ENCODE assay signal across 1 cellular context in the genomic region with DNA sequence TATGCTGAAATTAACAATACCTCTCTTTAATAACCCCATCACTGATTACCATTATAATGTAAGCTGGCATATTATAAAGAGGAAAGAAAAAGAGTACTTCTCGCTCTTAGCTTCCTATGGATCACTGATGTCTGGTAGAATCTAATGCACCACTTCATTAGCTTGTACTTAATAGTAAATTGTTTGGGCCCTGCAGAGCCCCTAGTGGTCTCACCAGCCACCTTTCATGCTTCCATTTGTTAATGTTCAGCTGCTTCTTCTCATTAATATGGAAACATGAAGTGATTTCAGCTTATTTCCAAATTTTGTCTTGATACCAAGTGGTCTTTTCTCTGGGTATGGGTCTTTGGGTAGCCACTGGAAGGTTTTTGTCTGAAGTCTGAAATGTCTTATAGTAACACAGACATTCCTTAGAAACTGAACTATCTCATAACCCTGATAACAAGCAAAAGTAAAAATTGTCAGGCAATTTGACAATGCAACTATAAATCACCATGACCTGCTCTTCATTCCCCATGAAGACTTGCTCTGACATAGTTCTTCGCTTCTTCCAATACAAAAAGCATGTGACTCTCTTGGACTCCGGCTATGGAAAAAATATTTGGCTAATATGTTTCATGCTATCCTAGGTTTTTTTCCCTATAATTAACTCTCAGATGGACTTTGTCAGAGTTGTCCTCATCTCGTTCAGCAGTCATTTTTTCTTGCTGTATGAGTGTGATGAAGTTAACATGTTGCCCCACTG.
TF ChIP-seq lines count a peak whose summit lies in the region.

No MANE protein-coding gene starts in this region.

TF ChIP-seq in HCT116, 20 proteins besides CTCF, POLR2A, EP300 and RAD21 (continued from another document):
- TF ChIP-seq, protein P1, sequence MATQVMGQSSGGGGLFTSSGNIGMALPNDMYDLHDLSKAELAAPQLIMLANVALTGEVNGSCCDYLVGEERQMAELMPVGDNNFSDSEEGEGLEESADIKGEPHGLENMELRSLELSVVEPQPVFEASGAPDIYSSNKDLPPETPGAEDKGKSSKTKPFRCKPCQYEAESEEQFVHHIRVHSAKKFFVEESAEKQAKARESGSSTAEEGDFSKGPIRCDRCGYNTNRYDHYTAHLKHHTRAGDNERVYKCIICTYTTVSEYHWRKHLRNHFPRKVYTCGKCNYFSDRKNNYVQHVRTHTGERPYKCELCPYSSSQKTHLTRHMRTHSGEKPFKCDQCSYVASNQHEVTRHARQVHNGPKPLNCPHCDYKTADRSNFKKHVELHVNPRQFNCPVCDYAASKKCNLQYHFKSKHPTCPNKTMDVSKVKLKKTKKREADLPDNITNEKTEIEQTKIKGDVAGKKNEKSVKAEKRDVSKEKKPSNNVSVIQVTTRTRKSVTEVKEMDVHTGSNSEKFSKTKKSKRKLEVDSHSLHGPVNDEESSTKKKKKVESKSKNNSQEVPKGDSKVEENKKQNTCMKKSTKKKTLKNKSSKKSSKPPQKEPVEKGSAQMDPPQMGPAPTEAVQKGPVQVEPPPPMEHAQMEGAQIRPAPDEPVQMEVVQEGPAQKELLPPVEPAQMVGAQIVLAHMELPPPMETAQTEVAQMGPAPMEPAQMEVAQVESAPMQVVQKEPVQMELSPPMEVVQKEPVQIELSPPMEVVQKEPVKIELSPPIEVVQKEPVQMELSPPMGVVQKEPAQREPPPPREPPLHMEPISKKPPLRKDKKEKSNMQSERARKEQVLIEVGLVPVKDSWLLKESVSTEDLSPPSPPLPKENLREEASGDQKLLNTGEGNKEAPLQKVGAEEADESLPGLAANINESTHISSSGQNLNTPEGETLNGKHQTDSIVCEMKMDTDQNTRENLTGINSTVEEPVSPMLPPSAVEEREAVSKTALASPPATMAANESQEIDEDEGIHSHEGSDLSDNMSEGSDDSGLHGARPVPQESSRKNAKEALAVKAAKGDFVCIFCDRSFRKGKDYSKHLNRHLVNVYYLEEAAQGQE (IDR thresholded peaks at IDR 0.05; ENCODE audit: low read depth) = no peak
- TF ChIP-seq JUND (IDR thresholded peaks at IDR 0.05) (no peak), SIN3A (IDR thresholded peaks at IDR 0.05; ENCODE audit: low read depth) (no peak), CEBPB (IDR thresholded peaks at IDR 0.05; ENCODE audit: low read depth) (no peak), FOSL1 (IDR thresholded peaks at IDR 0.05; ENCODE audit: low read depth) (no peak), EZH2phosphoT487 (IDR thresholded peaks at IDR 0.05; ENCODE audit: borderline replicate concordance) (no peak), SP1 (IDR thresholded peaks at IDR 0.05; ENCODE audit: low read depth) (no peak), ELF1 (IDR thresholded peaks at IDR 0.05; ENCODE audit: borderline replicate concordance, low read depth) (no peak), TCF7L2 (IDR thresholded peaks at IDR 0.05; ENCODE audit: borderline replicate concordance, extremely low read depth, insufficient read depth, insufficient read length) (no peak), YY1 (IDR thresholded peaks at IDR 0.05; ENCODE audit: extremely low read depth, insufficient replicate concordance, low read depth, low read length) (no peak), POLR2AphosphoS5 (IDR thresholded peaks at IDR 0.05; ENCODE audit: low read depth, low read length) (no peak), CBX3 (IDR thresholded peaks at IDR 0.05; ENCODE audit: low read depth) (no peak), ZNF274 (IDR thresholded peaks at IDR 0.05; ENCODE audit: low read depth, low read length) (no peak)
- TF ChIP-seq, protein P2, sequence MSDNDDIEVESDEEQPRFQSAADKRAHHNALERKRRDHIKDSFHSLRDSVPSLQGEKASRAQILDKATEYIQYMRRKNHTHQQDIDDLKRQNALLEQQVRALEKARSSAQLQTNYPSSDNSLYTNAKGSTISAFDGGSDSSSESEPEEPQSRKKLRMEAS (IDR thresholded peaks at IDR 0.05) = no peak
